32 cellular contexts compared by ENCODE assay signal in genomic region chr5:122056913-122057312, GRCh38. TPM values are rescaled to one million over a fixed set of nuclear protein-coding genes. Genes with fewer than 3 reads are reported as not detected.
"Had no signal": no experiment of that assay in that cellular context is flagged by ENCODE, and none has a peak within 500 bp of the region (broad histone marks: within the 10 kb centered on the region; RNA-seq: fewer than 3 reads in every experiment).

No MANE protein-coding gene starts in this region.

- H3K27me3 ChIP-seq: adrenal gland, breast epithelium, cardiac muscle cell, dorsolateral prefrontal cortex, esophagus muscularis mucosa, foreskin keratinocyte, gastrocnemius medialis, heart left ventricle had no signal

- H3K4me1 ChIP-seq: adrenal gland, breast epithelium, esophagus muscularis mucosa, foreskin keratinocyte, gastrocnemius medialis, heart left ventricle had no signal

- H3K36me3 ChIP-seq: adrenal gland, breast epithelium, cardiac muscle cell, esophagus muscularis mucosa, gastrocnemius medialis, heart left ventricle had no signal

- H3K27ac ChIP-seq: adrenal gland, breast epithelium, cardiac muscle cell, coronary artery, dorsolateral prefrontal cortex, esophagus muscularis mucosa, foreskin keratinocyte, gastrocnemius medialis, heart left ventricle, VCaP had no signal

- DNase-seq: activated CD4-positive, alpha-beta memory T cell treated with anti-CD3 and anti-CD28 coated beads, Interleukin-2, amount 10 ng/mL, durations not matched to agents 7 days and 5 days; activated CD4-positive, alpha-beta T cell treated with anti-CD3 and anti-CD28 coated beads for 1 hour; activated CD4-positive, alpha-beta T cell treated with anti-CD3 and anti-CD28 coated beads for 4 hours; activated CD4-positive, alpha-beta T cell treated with anti-CD3 and anti-CD28 coated beads, Interleukin-2, amount 10 ng/mL, durations not matched to agents 7 days and 5 days; activated CD4-positive, alpha-beta T cell treated with anti-CD3 and anti-CD28 coated beads, Interleukin-2, amount 50 U/mL, for 4 hours; activated CD8-positive, alpha-beta memory T cell treated with anti-CD3 and anti-CD28 coated beads for 24 hours; activated effector memory CD4-positive, alpha-beta T cell treated with Interleukin-2 at 50 U/mL for 16 hours; activated gamma-delta T cell treated with Interleukin-2 at 50 U/mL for 16 hours; activated naive CD4-positive, alpha-beta T cell treated with anti-CD3 and anti-CD28 coated beads, Interleukin-2, amount 50 U/mL, for 16 hours; activated naive CD4-positive, alpha-beta T cell treated with Interleukin-2 at 50 U/mL for 16 hours; activated T-cell treated with anti-CD3 and anti-CD28 coated beads, Interleukin-2, amount 50 U/mL, for 4 hours; adrenal gland; amygdala; aorta; central memory CD4-positive, alpha-beta T cell; cerebellar nuclear complex; dorsolateral prefrontal cortex; effector memory CD4-positive, alpha-beta T cell; endodermal cell; foreskin keratinocyte; gastrocnemius medialis; glutamatergic neuron; heart left ventricle; T-helper 2 cell had no signal

- ATAC-seq: activated T-cell treated with anti-CD3 and anti-CD28 coated beads, Interleukin-2, amount 50 U/mL, for 4 hours; activated T-helper 17 cell treated with anti-CD3 and anti-CD28 coated beads, Interleukin-2, amount 50 U/mL, for 72 hours; foreskin keratinocyte; gastrocnemius medialis; heart left ventricle; WTC11 had no signal

- H3K4me3 ChIP-seq: adrenal gland, breast epithelium, cardiac muscle cell, coronary artery, dorsolateral prefrontal cortex, esophagus muscularis mucosa, gastrocnemius medialis, heart left ventricle had no signal

- H3K9me3 ChIP-seq: adrenal gland, breast epithelium, esophagus muscularis mucosa, gastrocnemius medialis, heart left ventricle had no signal

RNA-seq across cellular contexts. Expression of gene LOX, which starts 21.1 kb away (rescaled TPM):
- total RNA-seq: activated T-helper 17 cell treated with anti-CD3 and anti-CD28 coated beads, Interleukin-2, amount 50 U/mL, for 72 hours; T-helper 1 cell treated with Interleukin-12 subunit alpha and Interleukin-12 subunit beta and Interleukin-4 antibody, amounts not matched to agents 30 ng/mL and 1 ng/mL, for 36 hours had no signal
